11 cellular contexts compared by ENCODE assay signal in the genomic region with DNA sequence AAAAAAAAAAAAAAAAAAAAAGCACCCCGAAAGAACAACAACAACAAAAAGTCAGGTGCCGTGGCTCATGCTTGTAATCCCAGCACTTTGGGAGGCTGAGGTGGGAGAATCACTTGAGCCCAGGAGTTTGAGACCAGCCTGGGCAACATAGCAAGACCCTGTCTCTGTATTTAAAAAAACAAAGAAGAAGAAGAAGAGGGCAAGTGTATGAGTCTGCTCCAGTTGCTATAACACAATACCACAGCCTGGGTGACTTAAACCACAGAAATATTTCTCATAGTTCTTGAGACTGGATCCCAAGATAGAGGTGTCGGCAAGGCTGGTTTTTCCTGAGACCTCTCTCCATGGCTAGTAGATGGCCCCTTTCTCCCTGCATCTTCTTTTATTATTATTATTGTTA. TPM values are rescaled to one million over a fixed set of nuclear protein-coding genes. Genes with fewer than 3 reads are reported as not detected.
"Had no signal": no experiment of that assay in that cellular context is flagged by ENCODE, and none has a peak within 500 bp of the region (broad histone marks: within the 10 kb centered on the region; RNA-seq: fewer than 3 reads in every experiment).

No MANE protein-coding gene starts in this region.

- H3K36me3 ChIP-seq: HAP-1 had no signal

- H2AFZ ChIP-seq: GM23248 had no signal

- H3K9me3 Mint-ChIP-seq: HFFc6 had no signal

- H3K27ac ChIP-seq: GM23248, HL-60 had no signal

- H3K27ac Mint-ChIP-seq: HFFc6 had no signal

- H3K4me1 ChIP-seq: HAP-1 had no signal

- H3K9me3 ChIP-seq: HAP-1 had no signal

- ATAC-seq: HCT116 had no signal

- H3K4me3 Mint-ChIP-seq: HFFc6 had no signal

- H3K9ac ChIP-seq: GM23248 had no signal

- DNase-seq: GM23248, GOT3, H7, HFFc6, IMR-90, KBM-7 had no signal

- H3K4me3 ChIP-seq: GM23248, HAP-1 had no signal

RNA-seq across cellular contexts. Expression of a gene that starts 12.4 kb away (rescaled TPM):
- total RNA-seq: GM23248, H4, H7, HFFc6, HT1080, IMR-90 had no signal
- polyA plus RNA-seq: GM23248, IMR-90 had no signal

RNA-seq across cellular contexts. Expression of a gene that starts 16.4 kb away (rescaled TPM):
- total RNA-seq: GM23248, H4, HFFc6, HT1080, IMR-90 had no signal
- polyA plus RNA-seq: GM23248, IMR-90 had no signal
